Comparison of ENCODE assay signal across 8 cellular contexts in the genomic region with DNA sequence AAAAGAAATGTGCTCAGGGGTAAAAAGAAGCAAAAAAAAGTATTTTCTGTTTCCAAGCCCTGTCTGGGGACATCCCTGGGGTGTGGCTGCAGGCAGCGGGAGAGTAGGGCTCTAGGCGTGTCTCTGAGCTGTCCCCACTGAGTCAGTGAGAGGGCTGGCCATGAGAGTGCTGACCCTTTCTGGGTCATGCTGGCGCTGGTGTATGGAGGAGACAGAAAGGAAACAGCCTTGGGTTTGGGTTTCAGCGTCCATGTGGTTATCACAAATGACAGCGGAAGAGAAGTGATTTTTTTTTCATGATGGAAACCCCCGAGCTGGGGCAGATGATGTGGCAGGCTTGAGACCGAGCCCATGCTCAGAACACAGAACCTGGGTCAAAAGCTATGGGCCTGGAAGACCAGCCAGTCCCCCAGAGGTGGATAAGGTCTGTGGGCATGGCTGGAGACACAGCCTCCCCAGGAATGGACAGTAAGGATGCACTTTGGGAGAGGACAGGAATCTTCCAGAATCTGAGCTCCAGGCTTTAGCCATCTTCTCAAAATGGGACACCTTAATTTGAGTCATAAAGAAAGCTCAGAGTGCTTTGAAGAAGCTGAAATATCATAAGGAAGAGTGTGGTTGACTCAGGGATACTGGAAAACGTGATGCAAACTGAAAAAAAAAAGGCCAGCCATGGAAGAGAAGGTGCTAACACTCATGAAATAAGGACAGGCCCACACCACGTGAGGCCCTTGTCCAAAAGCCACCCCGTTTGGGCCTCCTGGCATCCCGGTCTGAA. TPM values are rescaled to one million over a fixed set of nuclear protein-coding genes. Genes with fewer than 3 reads are reported as not detected.
DNase-seq lines count a peak whose midpoint lies in the region; ATAC-seq, FAIRE-seq and TF ChIP-seq lines count a peak whose summit lies in the region.

No MANE protein-coding gene starts in this region.

- FAIRE-seq in GM12892 (lab: Jason Lieb, UNC), result peak; percentile 69
- FAIRE-seq in pancreas (lab: Jason Lieb, UNC), result no peak

- H2AFZ ChIP-seq in MM.1S (ENCODE audit: low read length), result no peak overlapping the region

- H4K20me1 ChIP-seq in MM.1S (ENCODE audit: insufficient read depth, low read length), result no peaks in the 10 kb centered on the region

- H3K79me2 ChIP-seq in MM.1S (ENCODE audit: low read length), result peaks cover 97% of the 10 kb centered on the region

- no peak overlapping the region for H3K9ac ChIP-seq in MM.1S (ENCODE audit: low read length)

- H3F3A ChIP-seq in MM.1S (ENCODE audit: insufficient read depth, low read length), result no peaks in the 10 kb centered on the region

- WGBS in pancreas, 2 donors, result 76 to 77% methylated on average over 11 of the region's 11 CpGs

- intact Hi-C loops in pancreas (cut with DNase I), result no loop called here

- H3K4me1 ChIP-seq in MM.1S (ENCODE audit: low read length) (peaks cover 12% of the 10 kb centered on the region; the same call in 1 of the 2 replicates), pancreas (peaks cover 0 to 5% (median 0%) of the 10 kb centered on the region in 3 donors)

- no peaks in the 10 kb centered on the region for H3K36me3 ChIP-seq in MM.1S (replicated peaks; ENCODE audit: insufficient read depth, low read length)
- H3K36me3 ChIP-seq in brain microvascular endothelial cell (replicated peaks), result no peaks in the 10 kb centered on the region
- H3K36me3 ChIP-seq in pancreas, result no peaks in the 10 kb centered on the region

- no peak for TF ChIP-seq CTCF in MM.1S (IDR thresholded peaks at IDR 0.05; ENCODE audit: low read length)
- TF ChIP-seq CTCF in brain microvascular endothelial cell (IDR thresholded peaks at IDR 0.05; ENCODE audit: low read depth, low read length, missing control alignments), result no peak
- TF ChIP-seq CTCF in pancreas (IDR thresholded peaks at IDR 0.05), result no peak

- ATAC-seq in pancreas, result peak in 3 of 4 donors; percentile 63 to 72 (median 64)
- ATAC-seq in GM19328 (IDR thresholded peaks at IDR 0.05; ENCODE audit: unreplicated experiment), result no peak
- ATAC-seq in GM21528 (IDR thresholded peaks at IDR 0.05; ENCODE audit: low FRiP score, unreplicated experiment), result no peak

- no peaks in the 10 kb centered on the region for H3K27me3 ChIP-seq in MM.1S (replicated peaks; ENCODE audit: insufficient read depth, low read length)
- H3K27me3 ChIP-seq in brain microvascular endothelial cell (replicated peaks), result no peaks in the 10 kb centered on the region
- H3K27me3 ChIP-seq in pancreas, result no peaks in the 10 kb centered on the region

- H3K27ac ChIP-seq in MM.1S (ENCODE audit: low read length) (peak overlapping the region; percentile 75), brain microvascular endothelial cell (no peak overlapping the region), pancreas (no peak overlapping the region)

- no peak overlapping the region for H3K4me2 ChIP-seq in MM.1S (ENCODE audit: low read depth, low read length)

- no peak for DNase-seq in GM12892 (ENCODE audit: insufficient read length)
- DNase-seq in MM.1S, result peak; percentile 25
- DNase-seq in brain microvascular endothelial cell, result peak; percentile 20
- DNase-seq in pancreas, result peak in 2 of 6 donors; percentile 14 to 37
- DNase-seq in HT-29 (ENCODE audit: low spot score), result no peak
- DNase-seq in NCI-H2171 treated with DMSO at 0.1 percent for 48 hours (lab: John Stamatoyannopoulos, UW), result no peak

- no peak for TF ChIP-seq POLR2A in GM12892 (IDR thresholded peaks at IDR 0.05; ENCODE audit: low read depth, low read length)

- H3K9me3 ChIP-seq in MM.1S (replicated peaks; ENCODE audit: insufficient read depth, low read length), result no peaks in the 10 kb centered on the region
- H3K9me3 ChIP-seq in pancreas, result no peaks in the 10 kb centered on the region

- in situ Hi-C loops in brain microvascular endothelial cell (cut with HindIII; ENCODE audit: low pct_ligation_motif_present, low sequenced_read_pairs), result no loop called here

- H3K9me2 ChIP-seq in MM.1S (replicated peaks; ENCODE audit: insufficient read depth, low read length), result no peaks in the 10 kb centered on the region

- no peak overlapping the region for H3K4me3 ChIP-seq in MM.1S (ENCODE audit: low read length)
- no peak overlapping the region for H3K4me3 ChIP-seq in brain microvascular endothelial cell (ENCODE audit: low read depth, low read length)
- H3K4me3 ChIP-seq in pancreas, result no peak overlapping the region

RNA-seq across cellular contexts. Expression of a gene that starts 36.2 kb away (rescaled TPM):
- 7.7 TPM for polyA plus RNA-seq in GM12892 (2012; ENCODE audit: missing spikeins)
- 1 to 10 TPM in 5 of 6 donors, under 1 TPM in 1; 0.98 to 4.5 (median 2.5) TPM for total RNA-seq in pancreas
- 1 to 10 TPM in 1 of 2 donors, under 1 TPM in 1; 0.54 to 1.5 TPM for polyA plus RNA-seq in pancreas
- not detected in 2 replicates for total RNA-seq in HT-29 (2014; rRNA removed; shearing (Covaris generic))

RNA-seq across cellular contexts. Expression of a gene that starts 54.6 kb away (rescaled TPM):
- polyA plus RNA-seq in GM12892 (2012; ENCODE audit: missing spikeins), result 46.2 TPM
- total RNA-seq in pancreas, result 10 to 100 TPM in 4 of 6 donors, 1 to 10 TPM in 2; 8.8 to 16.6 (median 12.8) TPM
- 10 to 100 TPM; 15.1 to 22.9 TPM for polyA plus RNA-seq in pancreas
- 56.9 and 60.8 TPM in 2 replicates for total RNA-seq in HT-29 (2014; rRNA removed; shearing (Covaris generic))

Comparison
In these comparisons a context has a peak if more than half of its experiments do, and no peak if none do; other contexts are left out.
1. DNase-seq: peak in MM.1S (single experiment) and brain microvascular endothelial cell (single experiment); none in GM12892 (single experiment), HT-29 (single experiment) and NCI-H2171 treated with DMSO at 0.1 percent for 48 hours (single experiment).
2. ATAC-seq: peak in pancreas (3 of 4); none in GM19328 (single experiment) and GM21528 (single experiment).